21 cellular contexts compared by ENCODE assay signal in genomic region chr11:36751251-36751839, GRCh38.
"Had no signal": no experiment of that assay in that cellular context is flagged by ENCODE, and none has a peak within 500 bp of the region (broad histone marks: within the 10 kb centered on the region; RNA-seq: fewer than 3 reads in every experiment).

No MANE protein-coding gene starts in this region.

- H3K9ac ChIP-seq: neural progenitor cell had no signal

- H3K4me1 Mint-ChIP-seq: immature natural killer cell, neural progenitor cell had no signal

- H3K27ac ChIP-seq: epithelial cell of prostate, esophagus muscularis mucosa, gastrocnemius medialis, heart right ventricle, neural progenitor cell, ovary, right atrium auricular region, suprapubic skin, thyroid gland, upper lobe of left lung, uterus had no signal

- H3K9me3 Mint-ChIP-seq: dendritic cell treated with granulocyte-macrophage colony-stimulating factor and Interleukin-4, amounts not matched to agents 40 ng/mL and 50 ng/mL, for 4 days; effector memory CD8-positive, alpha-beta T cell; immature natural killer cell; naive thymus-derived CD8-positive, alpha-beta T cell; neural progenitor cell had no signal

- H3K36me3 ChIP-seq: esophagus muscularis mucosa, gastrocnemius medialis, heart right ventricle, neural progenitor cell, ovary, right atrium auricular region, suprapubic skin, thyroid gland, upper lobe of left lung, uterus had no signal

- ATAC-seq: effector memory CD8-positive, alpha-beta T cell; gastrocnemius medialis; heart right ventricle; left ventricle myocardium superior; naive thymus-derived CD8-positive, alpha-beta T cell; stimulated activated naive CD8-positive, alpha-beta T cell treated with anti-CD3 and anti-CD28 coated beads, Interleukin-15, Interleukin-2, amounts not matched to agents 100 U/mL and 50 U/mL, for 24 hours had no signal

- DNase-seq: effector memory CD8-positive, alpha-beta T cell; gastrocnemius medialis; heart right ventricle; immature natural killer cell; left ventricle myocardium superior; naive thymus-derived CD8-positive, alpha-beta T cell; nucleus accumbens; ovary; stimulated activated CD4-positive, alpha-beta T cell treated with anti-CD3 and anti-CD28 coated beads, Interleukin-2, amount 100 ng/mL, for 48 hours; stimulated activated naive CD8-positive, alpha-beta T cell treated with anti-CD3 and anti-CD28 coated beads, Interleukin-15, Interleukin-2, amounts not matched to agents 100 U/mL and 50 U/mL, for 24 hours; thyroid gland; upper lobe of left lung; uterus had no signal

- H3K4me3 Mint-ChIP-seq: dendritic cell treated with granulocyte-macrophage colony-stimulating factor and Interleukin-4, amounts not matched to agents 40 ng/mL and 50 ng/mL, for 4 days; effector memory CD8-positive, alpha-beta T cell; immature natural killer cell; naive thymus-derived CD8-positive, alpha-beta T cell; neural progenitor cell had no signal

- H3K4me2 ChIP-seq: neural progenitor cell, smooth muscle cell had no signal

- H3K9me3 ChIP-seq: esophagus muscularis mucosa, gastrocnemius medialis, heart right ventricle, ovary, right atrium auricular region, suprapubic skin, thyroid gland, upper lobe of left lung, uterus had no signal

- H3K4me3 ChIP-seq: esophagus muscularis mucosa, gastrocnemius medialis, heart right ventricle, lung, neural progenitor cell, ovary, right atrium auricular region, smooth muscle cell, suprapubic skin, thyroid gland, upper lobe of left lung, uterus had no signal

- H3K36me3 Mint-ChIP-seq: immature natural killer cell; naive thymus-derived CD8-positive, alpha-beta T cell; neural progenitor cell had no signal

- H2AFZ ChIP-seq: neural progenitor cell had no signal

- H3K27ac Mint-ChIP-seq: dendritic cell treated with granulocyte-macrophage colony-stimulating factor and Interleukin-4, amounts not matched to agents 40 ng/mL and 50 ng/mL, for 4 days; effector memory CD8-positive, alpha-beta T cell; immature natural killer cell; naive thymus-derived CD8-positive, alpha-beta T cell; neural progenitor cell had no signal

- H3K4me1 ChIP-seq: gastrocnemius medialis, heart right ventricle, neural progenitor cell, right atrium auricular region, suprapubic skin, thyroid gland, upper lobe of left lung, uterus had no signal

- H3K27me3 ChIP-seq: esophagus muscularis mucosa, gastrocnemius medialis, neural progenitor cell, ovary, right atrium auricular region, thyroid gland, upper lobe of left lung, uterus had no signal
